In the genomic region with DNA sequence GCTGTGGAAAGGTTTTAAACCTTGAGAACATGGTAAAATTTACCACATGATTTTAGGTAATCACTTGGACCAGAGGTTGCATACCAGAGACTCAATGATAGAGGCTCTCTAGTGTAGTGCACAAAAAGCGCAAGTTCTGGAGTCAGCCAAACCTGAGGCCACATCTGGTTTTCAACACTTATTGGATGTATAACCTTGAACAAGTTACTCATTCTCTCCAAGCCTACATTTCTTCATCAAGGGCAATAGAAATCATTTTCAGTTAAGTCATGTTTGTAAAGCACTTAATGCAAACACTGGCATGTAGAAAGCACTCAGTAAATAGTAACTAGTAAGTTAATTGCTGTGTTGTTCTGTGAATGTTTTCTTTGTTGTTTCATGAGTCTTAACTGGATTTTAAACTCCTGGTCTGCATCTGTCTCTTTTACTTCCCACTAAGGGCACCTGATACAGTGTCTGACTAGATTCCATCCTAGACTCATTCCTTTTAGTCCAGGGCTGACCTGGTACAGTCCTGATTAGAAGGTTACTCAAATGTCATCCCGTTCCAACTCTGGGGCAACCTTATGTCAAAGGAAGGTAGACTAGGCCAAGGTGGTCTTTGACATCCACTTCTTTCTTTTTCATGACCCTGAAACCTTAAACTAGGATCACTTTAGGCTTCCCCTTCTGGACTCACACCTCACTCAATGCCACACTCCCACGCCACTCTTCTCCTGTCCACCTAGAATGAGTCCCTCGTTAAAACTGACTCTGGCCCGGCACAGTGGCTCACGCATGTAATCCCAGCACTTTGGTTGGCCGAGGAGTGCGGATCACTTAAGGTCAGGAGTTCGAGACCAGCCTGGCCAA, we compare ENCODE assay signal across 1 cellular context.
A peak's percentile ranks its signal among the peaks of the same experiment; 100 is the strongest.
TF ChIP-seq lines count a peak whose summit lies in the region.

No MANE protein-coding gene starts in this region.

TF ChIP-seq in HepG2, 621 proteins besides CTCF, POLR2A, EP300 and RAD21 (continued from another document and continues in another):
- TF ChIP-seq NKX3-1 (CRISPR knock-in tag; IDR thresholded peaks at IDR 0.05) (peak; percentile 40; the same call in 1 of the 2 replicates), HMG20A (CRISPR knock-in tag; IDR thresholded peaks at IDR 0.05; ENCODE audit: borderline replicate concordance) (peak; percentile 96), NFATC3 (CRISPR knock-in tag; IDR thresholded peaks at IDR 0.05) (0 out of 2 replicates have a peak, but pooled peaks have one; percentile 46), ZNF776 (CRISPR knock-in tag; IDR thresholded peaks at IDR 0.05) (no peak), THAP11 (CRISPR knock-in tag; IDR thresholded peaks at IDR 0.05) (peak; percentile 60; the same call in 1 of the 2 replicates), CEBPB (IDR thresholded peaks at IDR 0.05; ENCODE audit: borderline replicate concordance, low read depth, low read length) (peak; percentile 91), HDAC2 (CRISPR knock-in tag; IDR thresholded peaks at IDR 0.05) (peak; percentile 88), NCOA2 (CRISPR knock-in tag; IDR thresholded peaks at IDR 0.05) (peak; percentile 95), HMG20B (CRISPR knock-in tag; conservative IDR thresholded peaks at IDR 0.05) (peak; percentile 74; the same call in 1 of the 2 replicates), DPF2 (CRISPR knock-in tag; IDR thresholded peaks at IDR 0.05; ENCODE audit: borderline replicate concordance, low read depth) (peak; percentile 25; the same call in 1 of the 2 replicates), MED8 (CRISPR knock-in tag; IDR thresholded peaks at IDR 0.05; ENCODE audit: insufficient replicate concordance) (no peak), ZNF644 (CRISPR knock-in tag; IDR thresholded peaks at IDR 0.05; ENCODE audit: low read depth) (peak; percentile 60; the same call in 1 of the 2 replicates), SAP130 (CRISPR knock-in tag; IDR thresholded peaks at IDR 0.05; ENCODE audit: low read depth) (peak; percentile 63), TSC22D2 (CRISPR knock-in tag; IDR thresholded peaks at IDR 0.05; ENCODE audit: borderline replicate concordance) (no peak), RXRB (CRISPR knock-in tag; IDR thresholded peaks at IDR 0.05; ENCODE audit: borderline replicate concordance) (peak; percentile 76)
- TF ChIP-seq, protein P1, sequence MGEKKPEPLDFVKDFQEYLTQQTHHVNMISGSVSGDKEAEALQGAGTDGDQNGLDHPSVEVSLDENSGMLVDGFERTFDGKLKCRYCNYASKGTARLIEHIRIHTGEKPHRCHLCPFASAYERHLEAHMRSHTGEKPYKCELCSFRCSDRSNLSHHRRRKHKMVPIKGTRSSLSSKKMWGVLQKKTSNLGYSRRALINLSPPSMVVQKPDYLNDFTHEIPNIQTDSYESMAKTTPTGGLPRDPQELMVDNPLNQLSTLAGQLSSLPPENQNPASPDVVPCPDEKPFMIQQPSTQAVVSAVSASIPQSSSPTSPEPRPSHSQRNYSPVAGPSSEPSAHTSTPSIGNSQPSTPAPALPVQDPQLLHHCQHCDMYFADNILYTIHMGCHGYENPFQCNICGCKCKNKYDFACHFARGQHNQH (CRISPR knock-in tag; IDR thresholded peaks at IDR 0.05), result peak; percentile 67; the same call in 1 of the 2 replicates
- TF ChIP-seq, protein P2, sequence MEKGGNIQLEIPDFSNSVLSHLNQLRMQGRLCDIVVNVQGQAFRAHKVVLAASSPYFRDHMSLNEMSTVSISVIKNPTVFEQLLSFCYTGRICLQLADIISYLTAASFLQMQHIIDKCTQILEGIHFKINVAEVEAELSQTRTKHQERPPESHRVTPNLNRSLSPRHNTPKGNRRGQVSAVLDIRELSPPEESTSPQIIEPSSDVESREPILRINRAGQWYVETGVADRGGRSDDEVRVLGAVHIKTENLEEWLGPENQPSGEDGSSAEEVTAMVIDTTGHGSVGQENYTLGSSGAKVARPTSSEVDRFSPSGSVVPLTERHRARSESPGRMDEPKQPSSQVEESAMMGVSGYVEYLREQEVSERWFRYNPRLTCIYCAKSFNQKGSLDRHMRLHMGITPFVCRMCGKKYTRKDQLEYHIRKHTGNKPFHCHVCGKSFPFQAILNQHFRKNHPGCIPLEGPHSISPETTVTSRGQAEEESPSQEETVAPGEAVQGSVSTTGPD (CRISPR knock-in tag; IDR thresholded peaks at IDR 0.05), result no peak
- TF ChIP-seq, protein P3, sequence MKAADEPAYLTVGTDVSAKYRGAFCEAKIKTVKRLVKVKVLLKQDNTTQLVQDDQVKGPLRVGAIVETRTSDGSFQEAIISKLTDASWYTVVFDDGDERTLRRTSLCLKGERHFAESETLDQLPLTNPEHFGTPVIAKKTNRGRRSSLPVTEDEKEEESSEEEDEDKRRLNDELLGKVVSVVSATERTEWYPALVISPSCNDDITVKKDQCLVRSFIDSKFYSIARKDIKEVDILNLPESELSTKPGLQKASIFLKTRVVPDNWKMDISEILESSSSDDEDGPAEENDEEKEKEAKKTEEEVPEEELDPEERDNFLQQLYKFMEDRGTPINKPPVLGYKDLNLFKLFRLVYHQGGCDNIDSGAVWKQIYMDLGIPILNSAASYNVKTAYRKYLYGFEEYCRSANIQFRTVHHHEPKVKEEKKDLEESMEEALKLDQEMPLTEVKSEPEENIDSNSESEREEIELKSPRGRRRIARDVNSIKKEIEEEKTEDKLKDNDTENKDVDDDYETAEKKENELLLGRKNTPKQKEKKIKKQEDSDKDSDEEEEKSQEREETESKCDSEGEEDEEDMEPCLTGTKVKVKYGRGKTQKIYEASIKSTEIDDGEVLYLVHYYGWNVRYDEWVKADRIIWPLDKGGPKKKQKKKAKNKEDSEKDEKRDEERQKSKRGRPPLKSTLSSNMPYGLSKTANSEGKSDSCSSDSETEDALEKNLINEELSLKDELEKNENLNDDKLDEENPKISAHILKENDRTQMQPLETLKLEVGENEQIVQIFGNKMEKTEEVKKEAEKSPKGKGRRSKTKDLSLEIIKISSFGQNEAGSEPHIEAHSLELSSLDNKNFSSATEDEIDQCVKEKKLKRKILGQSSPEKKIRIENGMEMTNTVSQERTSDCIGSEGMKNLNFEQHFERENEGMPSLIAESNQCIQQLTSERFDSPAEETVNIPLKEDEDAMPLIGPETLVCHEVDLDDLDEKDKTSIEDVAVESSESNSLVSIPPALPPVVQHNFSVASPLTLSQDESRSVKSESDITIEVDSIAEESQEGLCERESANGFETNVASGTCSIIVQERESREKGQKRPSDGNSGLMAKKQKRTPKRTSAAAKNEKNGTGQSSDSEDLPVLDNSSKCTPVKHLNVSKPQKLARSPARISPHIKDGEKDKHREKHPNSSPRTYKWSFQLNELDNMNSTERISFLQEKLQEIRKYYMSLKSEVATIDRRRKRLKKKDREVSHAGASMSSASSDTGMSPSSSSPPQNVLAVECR (CRISPR knock-in tag; IDR thresholded peaks at IDR 0.05; ENCODE audit: borderline replicate concordance), result peak; percentile 23; the same call in 1 of the 2 replicates
- TF ChIP-seq, protein P4, sequence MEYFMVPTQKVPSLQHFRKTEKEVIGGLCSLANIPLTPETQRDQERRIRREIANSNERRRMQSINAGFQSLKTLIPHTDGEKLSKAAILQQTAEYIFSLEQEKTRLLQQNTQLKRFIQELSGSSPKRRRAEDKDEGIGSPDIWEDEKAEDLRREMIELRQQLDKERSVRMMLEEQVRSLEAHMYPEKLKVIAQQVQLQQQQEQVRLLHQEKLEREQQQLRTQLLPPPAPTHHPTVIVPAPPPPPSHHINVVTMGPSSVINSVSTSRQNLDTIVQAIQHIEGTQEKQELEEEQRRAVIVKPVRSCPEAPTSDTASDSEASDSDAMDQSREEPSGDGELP (IDR thresholded peaks at IDR 0.05; ENCODE audit: borderline replicate concordance, low read depth), result peak; percentile 22; the same call in 1 of the 2 replicates
- TF ChIP-seq, protein P5, sequence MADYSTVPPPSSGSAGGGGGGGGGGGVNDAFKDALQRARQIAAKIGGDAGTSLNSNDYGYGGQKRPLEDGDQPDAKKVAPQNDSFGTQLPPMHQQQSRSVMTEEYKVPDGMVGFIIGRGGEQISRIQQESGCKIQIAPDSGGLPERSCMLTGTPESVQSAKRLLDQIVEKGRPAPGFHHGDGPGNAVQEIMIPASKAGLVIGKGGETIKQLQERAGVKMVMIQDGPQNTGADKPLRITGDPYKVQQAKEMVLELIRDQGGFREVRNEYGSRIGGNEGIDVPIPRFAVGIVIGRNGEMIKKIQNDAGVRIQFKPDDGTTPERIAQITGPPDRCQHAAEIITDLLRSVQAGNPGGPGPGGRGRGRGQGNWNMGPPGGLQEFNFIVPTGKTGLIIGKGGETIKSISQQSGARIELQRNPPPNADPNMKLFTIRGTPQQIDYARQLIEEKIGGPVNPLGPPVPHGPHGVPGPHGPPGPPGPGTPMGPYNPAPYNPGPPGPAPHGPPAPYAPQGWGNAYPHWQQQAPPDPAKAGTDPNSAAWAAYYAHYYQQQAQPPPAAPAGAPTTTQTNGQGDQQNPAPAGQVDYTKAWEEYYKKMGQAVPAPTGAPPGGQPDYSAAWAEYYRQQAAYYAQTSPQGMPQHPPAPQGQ (CRISPR knock-in tag; IDR thresholded peaks at IDR 0.05; ENCODE audit: borderline replicate concordance), result no peak
- TF ChIP-seq, protein P6, sequence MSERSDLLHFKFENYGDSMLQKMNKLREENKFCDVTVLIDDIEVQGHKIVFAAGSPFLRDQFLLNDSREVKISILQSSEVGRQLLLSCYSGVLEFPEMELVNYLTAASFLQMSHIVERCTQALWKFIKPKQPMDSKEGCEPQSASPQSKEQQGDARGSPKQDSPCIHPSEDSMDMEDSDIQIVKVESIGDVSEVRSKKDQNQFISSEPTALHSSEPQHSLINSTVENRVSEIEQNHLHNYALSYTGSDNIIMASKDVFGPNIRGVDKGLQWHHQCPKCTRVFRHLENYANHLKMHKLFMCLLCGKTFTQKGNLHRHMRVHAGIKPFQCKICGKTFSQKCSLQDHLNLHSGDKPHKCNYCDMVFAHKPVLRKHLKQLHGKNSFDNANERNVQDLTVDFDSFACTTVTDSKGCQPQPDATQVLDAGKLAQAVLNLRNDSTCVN (CRISPR knock-in tag; IDR thresholded peaks at IDR 0.05; ENCODE audit: borderline replicate concordance), result no peak
- TF ChIP-seq, protein P7, sequence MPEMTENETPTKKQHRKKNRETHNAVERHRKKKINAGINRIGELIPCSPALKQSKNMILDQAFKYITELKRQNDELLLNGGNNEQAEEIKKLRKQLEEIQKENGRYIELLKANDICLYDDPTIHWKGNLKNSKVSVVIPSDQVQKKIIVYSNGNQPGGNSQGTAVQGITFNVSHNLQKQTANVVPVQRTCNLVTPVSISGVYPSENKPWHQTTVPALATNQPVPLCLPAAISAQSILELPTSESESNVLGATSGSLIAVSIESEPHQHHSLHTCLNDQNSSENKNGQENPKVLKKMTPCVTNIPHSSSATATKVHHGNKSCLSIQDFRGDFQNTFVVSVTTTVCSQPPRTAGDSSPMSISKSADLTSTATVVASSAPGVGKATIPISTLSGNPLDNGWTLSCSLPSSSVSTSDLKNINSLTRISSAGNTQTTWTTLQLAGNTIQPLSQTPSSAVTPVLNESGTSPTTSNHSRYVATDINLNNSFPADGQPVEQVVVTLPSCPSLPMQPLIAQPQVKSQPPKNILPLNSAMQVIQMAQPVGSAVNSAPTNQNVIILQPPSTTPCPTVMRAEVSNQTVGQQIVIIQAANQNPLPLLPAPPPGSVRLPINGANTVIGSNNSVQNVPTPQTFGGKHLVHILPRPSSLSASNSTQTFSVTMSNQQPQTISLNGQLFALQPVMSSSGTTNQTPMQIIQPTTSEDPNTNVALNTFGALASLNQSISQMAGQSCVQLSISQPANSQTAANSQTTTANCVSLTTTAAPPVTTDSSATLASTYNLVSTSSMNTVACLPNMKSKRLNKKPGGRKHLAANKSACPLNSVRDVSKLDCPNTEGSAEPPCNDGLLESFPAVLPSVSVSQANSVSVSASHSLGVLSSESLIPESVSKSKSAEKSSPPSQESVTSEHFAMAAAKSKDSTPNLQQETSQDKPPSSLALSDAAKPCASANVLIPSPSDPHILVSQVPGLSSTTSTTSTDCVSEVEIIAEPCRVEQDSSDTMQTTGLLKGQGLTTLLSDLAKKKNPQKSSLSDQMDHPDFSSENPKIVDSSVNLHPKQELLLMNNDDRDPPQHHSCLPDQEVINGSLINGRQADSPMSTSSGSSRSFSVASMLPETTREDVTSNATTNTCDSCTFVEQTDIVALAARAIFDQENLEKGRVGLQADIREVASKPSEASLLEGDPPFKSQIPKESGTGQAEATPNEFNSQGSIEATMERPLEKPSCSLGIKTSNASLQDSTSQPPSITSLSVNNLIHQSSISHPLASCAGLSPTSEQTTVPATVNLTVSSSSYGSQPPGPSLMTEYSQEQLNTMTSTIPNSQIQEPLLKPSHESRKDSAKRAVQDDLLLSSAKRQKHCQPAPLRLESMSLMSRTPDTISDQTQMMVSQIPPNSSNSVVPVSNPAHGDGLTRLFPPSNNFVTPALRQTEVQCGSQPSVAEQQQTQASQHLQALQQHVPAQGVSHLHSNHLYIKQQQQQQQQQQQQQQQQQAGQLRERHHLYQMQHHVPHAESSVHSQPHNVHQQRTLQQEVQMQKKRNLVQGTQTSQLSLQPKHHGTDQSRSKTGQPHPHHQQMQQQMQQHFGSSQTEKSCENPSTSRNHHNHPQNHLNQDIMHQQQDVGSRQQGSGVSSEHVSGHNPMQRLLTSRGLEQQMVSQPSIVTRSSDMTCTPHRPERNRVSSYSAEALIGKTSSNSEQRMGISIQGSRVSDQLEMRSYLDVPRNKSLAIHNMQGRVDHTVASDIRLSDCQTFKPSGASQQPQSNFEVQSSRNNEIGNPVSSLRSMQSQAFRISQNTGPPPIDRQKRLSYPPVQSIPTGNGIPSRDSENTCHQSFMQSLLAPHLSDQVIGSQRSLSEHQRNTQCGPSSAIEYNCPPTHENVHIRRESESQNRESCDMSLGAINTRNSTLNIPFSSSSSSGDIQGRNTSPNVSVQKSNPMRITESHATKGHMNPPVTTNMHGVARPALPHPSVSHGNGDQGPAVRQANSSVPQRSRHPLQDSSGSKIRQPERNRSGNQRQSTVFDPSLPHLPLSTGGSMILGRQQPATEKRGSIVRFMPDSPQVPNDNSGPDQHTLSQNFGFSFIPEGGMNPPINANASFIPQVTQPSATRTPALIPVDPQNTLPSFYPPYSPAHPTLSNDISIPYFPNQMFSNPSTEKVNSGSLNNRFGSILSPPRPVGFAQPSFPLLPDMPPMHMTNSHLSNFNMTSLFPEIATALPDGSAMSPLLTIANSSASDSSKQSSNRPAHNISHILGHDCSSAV (CRISPR knock-in tag; IDR thresholded peaks at IDR 0.05; ENCODE audit: borderline replicate concordance), result no peak
- TF ChIP-seq, protein P8, sequence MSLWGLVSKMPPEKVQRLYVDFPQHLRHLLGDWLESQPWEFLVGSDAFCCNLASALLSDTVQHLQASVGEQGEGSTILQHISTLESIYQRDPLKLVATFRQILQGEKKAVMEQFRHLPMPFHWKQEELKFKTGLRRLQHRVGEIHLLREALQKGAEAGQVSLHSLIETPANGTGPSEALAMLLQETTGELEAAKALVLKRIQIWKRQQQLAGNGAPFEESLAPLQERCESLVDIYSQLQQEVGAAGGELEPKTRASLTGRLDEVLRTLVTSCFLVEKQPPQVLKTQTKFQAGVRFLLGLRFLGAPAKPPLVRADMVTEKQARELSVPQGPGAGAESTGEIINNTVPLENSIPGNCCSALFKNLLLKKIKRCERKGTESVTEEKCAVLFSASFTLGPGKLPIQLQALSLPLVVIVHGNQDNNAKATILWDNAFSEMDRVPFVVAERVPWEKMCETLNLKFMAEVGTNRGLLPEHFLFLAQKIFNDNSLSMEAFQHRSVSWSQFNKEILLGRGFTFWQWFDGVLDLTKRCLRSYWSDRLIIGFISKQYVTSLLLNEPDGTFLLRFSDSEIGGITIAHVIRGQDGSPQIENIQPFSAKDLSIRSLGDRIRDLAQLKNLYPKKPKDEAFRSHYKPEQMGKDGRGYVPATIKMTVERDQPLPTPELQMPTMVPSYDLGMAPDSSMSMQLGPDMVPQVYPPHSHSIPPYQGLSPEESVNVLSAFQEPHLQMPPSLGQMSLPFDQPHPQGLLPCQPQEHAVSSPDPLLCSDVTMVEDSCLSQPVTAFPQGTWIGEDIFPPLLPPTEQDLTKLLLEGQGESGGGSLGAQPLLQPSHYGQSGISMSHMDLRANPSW (CRISPR knock-in tag; IDR thresholded peaks at IDR 0.05; ENCODE audit: borderline replicate concordance), result no peak
